Comparison of ENCODE assay signal across 8 cellular contexts in the genomic region with DNA sequence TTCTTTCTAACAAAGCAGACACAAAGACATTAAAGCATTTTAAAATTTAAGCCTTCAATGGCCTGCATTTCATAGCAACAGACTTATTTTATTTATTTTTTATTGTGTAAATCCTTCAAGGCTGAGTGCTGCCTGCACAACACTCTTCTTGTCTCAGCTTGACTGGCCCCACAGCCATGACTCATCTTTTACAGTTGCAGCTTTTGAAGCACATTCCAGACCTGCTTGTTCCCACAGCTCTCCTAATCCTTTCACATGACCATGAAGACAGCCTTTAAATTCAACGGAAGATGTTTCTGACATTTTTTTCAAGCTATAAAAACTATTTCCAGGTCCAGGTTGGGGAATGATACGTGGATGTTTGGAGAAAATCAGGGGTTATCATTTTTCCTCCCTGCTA.
DNase-seq lines count a peak whose midpoint lies in the region; ATAC-seq lines count a peak whose summit lies in the region.

No MANE protein-coding gene starts in this region.

- ATAC-seq in HG02588 (IDR thresholded peaks at IDR 0.05; ENCODE audit: unreplicated experiment) = no peak

- H3K27me3 ChIP-seq in SJCRH30 = no peaks in the 10 kb centered on the region

- peak overlapping the region; percentile 91 for H3K27ac ChIP-seq in SJCRH30

- no peaks in the 10 kb centered on the region for H3K36me3 ChIP-seq in SJCRH30

- H3K4me3 ChIP-seq in SJCRH30 = peak overlapping the region; percentile 56

- intact Hi-C loops in head of caudate nucleus (cut with DNase I) = no loop called here

- DNase-seq in NCI-H1105 treated with DMSO at 0.1 percent for 48 hours (lab: John Stamatoyannopoulos, UW) (peak; percentile 5), NCI-H1105 (lab: John Stamatoyannopoulos, UW) (no peak), SJCRH30 (peak; percentile 78 to 87), head of caudate nucleus (peak in 25 of 42 donors; percentile 3 to 79 (median 30)), stromal cell of bone marrow (ENCODE audit: low read depth) (peak; percentile 20)
- no peak for DNase-seq in activated T-cell treated with anti-CD3 and anti-CD28 coated beads, Interleukin-2, amount 50 U/mL, for 1 hour
- DNase-seq in stimulated activated naive CD4-positive, alpha-beta T cell treated with Interleukin-2 at 50 U/mL for 16 hours (lab: John Stamatoyannopoulos, UW) = no peak

- H3K4me1 ChIP-seq in SJCRH30 = peaks cover 28% of the 10 kb centered on the region

- H3K9me3 ChIP-seq in SJCRH30 (replicated peaks) = peaks cover 4% of the 10 kb centered on the region

Comparison
In these comparisons a context has a peak if more than half of its experiments do, and no peak if none do; other contexts are left out.
1. DNase-seq: peak in NCI-H1105 treated with DMSO at 0.1 percent for 48 hours (single experiment), SJCRH30 (2 of 2), head of caudate nucleus (25 of 42) and stromal cell of bone marrow (single experiment); none in NCI-H1105 (single experiment), activated T-cell treated with anti-CD3 and anti-CD28 coated beads, Interleukin-2, amount 50 U/mL, for 1 hour (single experiment) and stimulated activated naive CD4-positive, alpha-beta T cell treated with Interleukin-2 at 50 U/mL for 16 hours (single experiment).